9 cellular contexts compared by ENCODE assay signal in the genomic region with DNA sequence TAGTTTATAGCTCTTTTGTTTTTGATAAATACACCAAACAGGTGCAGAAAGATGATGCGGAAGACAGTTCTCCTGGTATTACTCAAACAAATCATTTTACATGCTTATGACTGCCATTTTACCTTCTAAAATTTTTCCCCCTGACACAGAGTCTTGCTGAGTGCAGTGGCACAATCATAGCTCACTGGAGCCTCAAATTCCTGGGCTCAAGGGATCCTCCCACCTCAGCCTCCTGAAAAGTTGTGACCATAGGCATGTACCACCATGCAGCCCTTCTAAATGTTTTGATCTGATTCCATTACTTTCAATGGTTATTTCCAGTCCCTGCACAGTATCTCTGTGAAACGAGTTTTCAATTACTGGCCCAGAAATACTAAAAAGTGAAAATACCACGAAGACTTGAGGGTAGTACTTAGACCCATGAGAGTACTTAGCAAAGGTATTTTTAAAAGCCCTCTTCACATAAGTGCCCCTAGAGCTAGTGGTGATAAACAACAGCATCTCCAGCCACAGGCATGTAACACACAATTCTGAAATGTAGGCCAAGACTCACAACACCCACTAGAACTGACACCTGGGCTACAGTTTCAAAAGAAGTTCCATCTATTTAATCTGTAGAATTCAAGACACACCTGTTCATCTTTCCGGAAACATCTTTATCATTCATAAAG.
"Had no signal": no experiment of that assay in that cellular context is flagged by ENCODE, and none has a peak within 500 bp of the region (broad histone marks: within the 10 kb centered on the region; RNA-seq: fewer than 3 reads in every experiment).

No MANE protein-coding gene starts in this region.

- H3K4me3 ChIP-seq: cardiac muscle cell, esophagus squamous epithelium, transverse colon had no signal

- H3K9me3 Mint-ChIP-seq: immature natural killer cell; naive thymus-derived CD8-positive, alpha-beta T cell had no signal

- H3K27me3 Mint-ChIP-seq: naive thymus-derived CD8-positive, alpha-beta T cell had no signal

- H3K27me3 ChIP-seq: cardiac muscle cell, esophagus squamous epithelium, neutrophil, transverse colon had no signal

- H3K4me3 Mint-ChIP-seq: immature natural killer cell; naive thymus-derived CD8-positive, alpha-beta T cell had no signal

- DNase-seq: activated naive CD4-positive, alpha-beta T cell; esophagus squamous epithelium; foreskin fibroblast; immature natural killer cell; naive thymus-derived CD8-positive, alpha-beta T cell; stimulated activated CD4-positive, alpha-beta T cell treated with anti-CD3 and anti-CD28 coated beads, Interleukin-4, amount 100 ng/mL, for 4 hours; transverse colon had no signal

- H3K27ac ChIP-seq: cardiac muscle cell, esophagus squamous epithelium, neutrophil, transverse colon had no signal

- H3K9me3 ChIP-seq: esophagus squamous epithelium, neutrophil, transverse colon had no signal

- H3K27ac Mint-ChIP-seq: immature natural killer cell had no signal

- H3K4me1 ChIP-seq: esophagus squamous epithelium, transverse colon had no signal

- ATAC-seq: naive thymus-derived CD8-positive, alpha-beta T cell had no signal
